ENCODE assay signal across 8 cellular contexts in the genomic region with DNA sequence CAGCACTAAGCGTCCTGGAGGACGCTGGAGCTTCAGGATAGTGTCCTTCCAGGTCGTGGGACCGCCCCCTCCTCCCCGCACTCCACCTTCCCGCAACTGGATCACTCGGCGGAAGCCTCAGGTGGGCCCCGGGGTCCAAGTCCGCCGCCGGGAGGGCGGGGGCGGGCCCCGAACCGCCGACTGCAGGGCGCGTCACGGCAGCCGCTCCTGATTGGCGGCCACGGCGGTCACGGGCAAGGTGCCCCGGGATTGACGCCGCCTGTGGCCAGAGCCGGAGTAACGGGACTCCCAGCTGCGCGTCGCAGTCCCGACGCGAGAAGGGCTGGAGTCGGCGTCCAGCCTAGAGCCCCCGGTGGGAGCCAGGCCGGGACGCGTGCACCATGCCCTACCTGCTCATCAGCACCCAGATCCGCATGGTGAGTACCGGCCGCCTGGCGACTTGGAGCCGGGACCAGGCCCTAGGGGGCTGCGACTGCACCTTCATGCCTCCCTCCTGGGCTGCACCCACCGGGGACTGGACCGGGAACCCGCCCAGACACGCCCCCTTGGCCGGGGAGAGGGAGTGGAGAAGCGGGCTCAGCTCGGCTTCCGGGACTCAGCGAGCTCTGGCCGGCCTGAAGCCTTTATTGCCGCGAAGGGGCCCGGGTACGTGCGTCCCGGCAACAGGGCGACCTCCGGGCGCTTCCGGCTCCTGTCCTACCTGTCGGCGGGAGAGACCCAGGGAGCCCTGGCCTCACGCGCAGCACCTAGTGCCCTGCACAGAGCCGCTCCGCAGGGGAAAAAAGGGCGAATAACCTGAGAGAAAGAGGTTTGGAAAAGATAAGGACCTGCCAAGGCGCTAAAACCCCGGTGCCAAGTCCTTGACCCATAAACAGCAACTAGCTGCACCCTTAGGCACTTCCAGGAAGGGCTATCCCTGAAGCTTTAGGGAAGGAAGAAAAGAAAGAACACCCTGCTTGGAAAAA. TPM values are rescaled to one million over a fixed set of nuclear protein-coding genes. Genes with fewer than 3 reads are reported as not detected.
A peak's percentile ranks its signal among the peaks of the same experiment; 100 is the strongest.
DNase-seq lines count a peak whose midpoint lies in the region; ATAC-seq and TF ChIP-seq lines count a peak whose summit lies in the region.

TSS of gene GCHFR (plus strand) at position 268 of the 965 bp plus-strand sequence. CDS start at position 381, 113 bp downstream.

- H3K9me3 ChIP-seq in OCI-LY7 (ENCODE audit: low read length): no peaks in the 10 kb centered on the region
- no peaks in the 10 kb centered on the region for H3K9me3 ChIP-seq in upper lobe of right lung

- H3K4me1 Mint-ChIP-seq in neural crest cell: peaks cover 24% of the 10 kb centered on the region

- no peaks in the 10 kb centered on the region for H3K9me3 Mint-ChIP-seq in neural crest cell

- no peaks in the 10 kb centered on the region for H4K20me1 ChIP-seq in OCI-LY7 (ENCODE audit: insufficient read depth, low read length)

- no peaks in the 10 kb centered on the region for H3K27me3 ChIP-seq in upper lobe of right lung

- DNase-seq in NCI-H1092 treated with DMSO at 0.1 percent for 48 hours (lab: John Stamatoyannopoulos, UW) (peak; percentile 23), NCI-H1092 (lab: John Stamatoyannopoulos, UW) (no peak), OCI-LY7 (ENCODE audit: low spot score) (peak; percentile 82), fibroblast of villous mesenchyme (ENCODE audit: low read depth) (peak; percentile 66), neural crest cell (ENCODE audit: low read depth, low spot score) (peak; percentile 62), upper lobe of right lung (peak; percentile 94)
- DNase-seq in activated T-helper 9 cell treated with anti-CD3 and anti-CD28 coated beads, Interleukin-2, amount 50 U/mL, for 16 hours (ENCODE audit: low read depth): peak; percentile 61

- peaks cover 4% of the 10 kb centered on the region; the same call in 1 of the 2 replicates for H3K79me2 ChIP-seq in OCI-LY7 (ENCODE audit: insufficient read depth, low read depth, low read length)

- H3K4me2 ChIP-seq in OCI-LY7 (ENCODE audit: low read length): peak within 1 kb of the TSS; percentile 95

- H3K27ac Mint-ChIP-seq in neural crest cell (ENCODE audit: unreplicated experiment): no peak within 1 kb of the TSS

- peak within 1 kb of the TSS; percentile 86 for H3K4me3 Mint-ChIP-seq in neural crest cell

- CTCF ChIA-PET in OCI-LY7 (lab: Charles Lee; ENCODE audit: unreplicated experiment): interaction anchor here (1.1 kb wide), 1 partner anchor 13 kb away, joined by 3 read pairs; no protein-coding TSS in a partner anchor

- peaks cover 57% of the 10 kb centered on the region for H3K4me1 ChIP-seq in OCI-LY7 (ENCODE audit: insufficient read depth, low read length, poor library complexity, severe bottlenecking)
- peaks cover 41% of the 10 kb centered on the region for H3K4me1 ChIP-seq in upper lobe of right lung

- peak; percentile 53 for TF ChIP-seq CTCF in OCI-LY7 (conservative IDR thresholded peaks at IDR 0.05; ENCODE audit: low read length)
- TF ChIP-seq CTCF in fibroblast of villous mesenchyme (IDR thresholded peaks at IDR 0.05; ENCODE audit: insufficient read depth, low read depth, low read length): peak; percentile 32
- peak; percentile 53 for TF ChIP-seq CTCF in neural crest cell (conservative IDR thresholded peaks at IDR 0.05)
- peak; percentile 49 for TF ChIP-seq CTCF in upper lobe of right lung (IDR thresholded peaks at IDR 0.05)

- intact Hi-C loops in OCI-LY7 (cut with micrococcal nuclease; ENCODE audit: unreplicated experiment): loop anchor here (1.0 kb wide), 1 partner anchor 9 kb away; the partner anchor contains the start of gene RMDN3
- intact Hi-C loops in upper lobe of right lung (cut with DNase I): no loop called here

- no peaks in the 10 kb centered on the region for H3K36me3 Mint-ChIP-seq in neural crest cell (ENCODE audit: low read depth)

- H3K27ac ChIP-seq in OCI-LY7 (ENCODE audit: low read depth, low read length, poor library complexity, severe bottlenecking): peak within 1 kb of the TSS; percentile 79
- H3K27ac ChIP-seq in upper lobe of right lung: peak within 1 kb of the TSS; percentile 85

- peak within 1 kb of the TSS; percentile 80 for H2AFZ ChIP-seq in OCI-LY7 (ENCODE audit: low read length)

- peaks cover 31% of the 10 kb centered on the region; the same call in 1 of the 2 replicates for H3K36me3 ChIP-seq in OCI-LY7 (ENCODE audit: insufficient read depth, low read length)
- peaks cover 13% of the 10 kb centered on the region for H3K36me3 ChIP-seq in upper lobe of right lung

- no peaks in the 10 kb centered on the region for H3K9me2 ChIP-seq in OCI-LY7 (ENCODE audit: insufficient read depth, low read length)

- peak; percentile 66 for ATAC-seq in HG02798 (IDR thresholded peaks at IDR 0.05; ENCODE audit: poor library complexity, unreplicated experiment)
- ATAC-seq in upper lobe of right lung: peak; percentile 87

- peaks cover 32% of the 10 kb centered on the region for H3K27me3 Mint-ChIP-seq in neural crest cell (ENCODE audit: low read depth)

- H3K4me3 ChIP-seq in OCI-LY7 (ENCODE audit: low read depth, low read length, poor library complexity, severe bottlenecking) (peak within 1 kb of the TSS; percentile 79), fibroblast of villous mesenchyme (ENCODE audit: low read depth, low read length) (peak within 1 kb of the TSS; percentile 65), upper lobe of right lung (peak within 1 kb of the TSS; percentile 69)

- BruUV-seq in OCI-LY7 (replicated peaks; lab: Mats Ljungman, UMichigan): no TSS peak

- POLR2A ChIA-PET in OCI-LY7 (lab: Charles Lee): interaction anchor here (0.6 to 2.4 kb wide), 5 partner anchors 7 to 212 kb away, joined by 3 to 8 read pairs (median 3); partner anchors contain the start of gene CCDC32

RNA-seq across cellular contexts. Expression of gene GCHFR, which starts in this region (rescaled TPM):
- 97.4 and 113 TPM in 2 replicates for total RNA-seq in OCI-LY7 (2014; rRNA removed; shearing (Covaris generic))
- total RNA-seq in OCI-LY7 (2022): 66.0 and 75.7 TPM in 2 replicates
- 2.6 and 2.9 TPM in 2 replicates for total RNA-seq in fibroblast of villous mesenchyme
- 9.1 and 9.9 TPM in 2 replicates for total RNA-seq in neural crest cell
- total RNA-seq in upper lobe of right lung: 55.2 TPM
